8 cellular contexts compared by ENCODE assay signal in the genomic region with DNA sequence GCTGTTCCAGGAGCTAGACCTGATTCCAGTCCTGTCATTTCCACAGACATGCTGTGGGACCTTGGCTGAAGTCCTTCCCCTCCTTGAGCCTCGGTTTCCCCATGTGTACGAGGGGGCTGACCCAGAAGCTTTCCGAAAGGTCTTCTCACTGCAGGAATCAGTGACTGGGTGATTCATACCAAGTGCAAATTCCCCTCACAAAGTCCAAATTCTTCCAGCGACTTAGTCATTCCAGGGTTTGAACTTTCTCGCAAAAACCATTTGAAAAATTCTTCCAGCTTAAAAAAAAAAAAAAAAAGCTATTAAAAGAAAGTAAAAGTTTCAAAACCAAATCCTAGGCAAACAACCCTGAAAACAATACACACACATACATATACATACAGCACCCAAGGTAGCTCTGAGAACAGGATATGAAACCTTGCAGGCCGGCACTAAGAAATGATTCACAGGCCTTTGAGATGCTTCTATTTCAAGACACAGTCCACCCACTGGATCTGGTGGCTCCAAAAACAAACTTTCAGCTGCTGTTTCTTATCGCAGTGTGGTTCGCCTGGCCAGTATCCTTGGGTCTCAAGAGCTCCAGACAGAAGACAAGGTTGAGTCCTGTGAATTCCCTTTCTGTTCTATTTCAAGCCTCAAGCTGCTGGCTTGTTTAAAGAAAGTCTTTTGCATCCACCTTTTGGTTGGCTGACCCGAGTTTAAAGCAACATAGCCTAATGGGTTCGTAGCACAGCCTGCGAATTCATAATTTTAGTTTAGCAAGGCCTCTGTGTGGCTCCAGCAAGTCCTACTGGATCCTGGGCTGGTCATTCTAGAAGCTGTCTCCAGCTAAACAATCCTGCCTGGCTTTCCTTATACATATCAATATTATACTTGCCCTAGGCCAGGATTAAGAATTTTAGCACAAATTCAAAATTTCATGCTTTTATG. TPM values are rescaled to one million over a fixed set of nuclear protein-coding genes. Genes with fewer than 3 reads are reported as not detected.
DNase-seq lines count a peak whose midpoint lies in the region; ATAC-seq and TF ChIP-seq lines count a peak whose summit lies in the region.

No MANE protein-coding gene starts in this region.

- TF ChIP-seq CTCF in RWPE2 (IDR thresholded peaks at IDR 0.05; ENCODE audit: poor library complexity, severe bottlenecking) (no peak), osteocyte (IDR thresholded peaks at IDR 0.05) (no peak)

- H3K9me3 Mint-ChIP-seq in osteocyte (ENCODE audit: unreplicated experiment) = peaks cover 6% of the 10 kb centered on the region

- H3K4me3 ChIP-seq in RWPE2 (ENCODE audit: severe bottlenecking) (no peak overlapping the region), duodenal mucosa (ENCODE audit: low read depth in 1 of 2, low read length in 2 of 2) (peak overlapping the region in 1 of 2 donors; percentile 24)

- H3K4me1 ChIP-seq in RWPE2 (ENCODE audit: insufficient read depth, poor library complexity, severe bottlenecking) (peaks cover 14% of the 10 kb centered on the region), duodenal mucosa (ENCODE audit: control insufficient read depth in 1 of 2, insufficient read depth in 2 of 2, low read length in 2 of 2) (peaks cover 19 to 22% of the 10 kb centered on the region in 2 donors)

- H3K27ac ChIP-seq in RWPE2 (ENCODE audit: poor library complexity, severe bottlenecking) (peak overlapping the region; percentile 74), duodenal mucosa (ENCODE audit: low read depth, low read length) (peak overlapping the region; percentile 43)

- H3K27me3 ChIP-seq in RWPE2 (ENCODE audit: insufficient read depth, poor library complexity, severe bottlenecking) (no peaks in the 10 kb centered on the region), duodenal mucosa (ENCODE audit: control insufficient read depth in 1 of 2, insufficient read depth in 2 of 2, low read length in 2 of 2) (no peaks in the 10 kb centered on the region)

- H3K9ac ChIP-seq in duodenal mucosa (ENCODE audit: low read depth in 1 of 2, low read length in 2 of 2) = no peak overlapping the region

- peaks cover 55% of the 10 kb centered on the region for H3K4me1 Mint-ChIP-seq in osteocyte (ENCODE audit: unreplicated experiment)

- peak; percentile 66 for DNase-seq in activated CD4-positive, alpha-beta T cell treated with anti-CD3 and anti-CD28 coated beads for 48 hours
- no peak for DNase-seq in activated CD4-positive, alpha-beta T cell treated with anti-CD3 and anti-CD28 coated beads, Interleukin-2, amount 50 U/mL, for 1 hour
- DNase-seq in RWPE2 (ENCODE audit: low spot score) = no peak
- no peak for DNase-seq in osteocyte (ENCODE audit: extremely low spot score, unreplicated experiment)
- DNase-seq in SK-N-DZ (ENCODE audit: low spot score) = no peak
- DNase-seq in erythroblast (lab: John Stamatoyannopoulos, UW) = no peak

- H3K36me3 Mint-ChIP-seq in osteocyte (ENCODE audit: unreplicated experiment) = peaks cover 2% of the 10 kb centered on the region

- no peaks in the 10 kb centered on the region for H3K27me3 Mint-ChIP-seq in osteocyte (ENCODE audit: unreplicated experiment)

- H3K9me3 ChIP-seq in RWPE2 (ENCODE audit: severe bottlenecking) (no peaks in the 10 kb centered on the region), duodenal mucosa (ENCODE audit: control insufficient read depth in 1 of 2, low read length in 2 of 2) (no peaks in the 10 kb centered on the region)

- no peak for TF ChIP-seq POLR2A in erythroblast (IDR thresholded peaks at IDR 0.05; ENCODE audit: low read length)

- ATAC-seq in HG02885 (IDR thresholded peaks at IDR 0.05; ENCODE audit: poor library complexity, unreplicated experiment) = peak; percentile 88
- ATAC-seq in RWPE2 (ENCODE audit: low read depth) = peak; percentile 92

- H3K36me3 ChIP-seq in RWPE2 (ENCODE audit: low read depth) = no peaks in the 10 kb centered on the region
- H3K36me3 ChIP-seq in duodenal mucosa (ENCODE audit: control insufficient read depth in 1 of 2, insufficient read depth in 2 of 2, low read length in 2 of 2) = no peaks in the 10 kb centered on the region

- H3K27ac Mint-ChIP-seq in osteocyte (ENCODE audit: unreplicated experiment) = peak overlapping the region; percentile 98

- H3K4me3 Mint-ChIP-seq in osteocyte (ENCODE audit: unreplicated experiment) = peak overlapping the region; percentile 56

RNA-seq across cellular contexts. Expression of a gene that starts 18.0 kb away (rescaled TPM):
- 73.5 and 86.9 TPM in 2 replicates for total RNA-seq in osteocyte
- polyA plus RNA-seq in SK-N-DZ (2014; cell fraction: cytosol; rRNA removed) = 79.5 and 102 TPM in 2 replicates
- 83.1 and 85.5 TPM in 2 replicates for polyA plus RNA-seq in SK-N-DZ (2014; cell fraction: nucleus; rRNA removed)

RNA-seq across cellular contexts. Expression of a gene that starts 46.3 kb away (rescaled TPM):
- total RNA-seq in osteocyte = 1.3 TPM in 2 replicates
- polyA plus RNA-seq in SK-N-DZ (2014; cell fraction: cytosol; rRNA removed) = 26.6 and 31.0 TPM in 2 replicates
- polyA plus RNA-seq in SK-N-DZ (2014; cell fraction: nucleus; rRNA removed) = 19.0 and 22.7 TPM in 2 replicates
